In genomic region chr1:153945795-153946621, GRCh38 we compare ENCODE assay signal across 7 cellular contexts. TPM values are rescaled to one million over a fixed set of nuclear protein-coding genes. Genes with fewer than 3 reads are reported as not detected.
DNase-seq lines count a peak whose midpoint lies in the region; ATAC-seq and TF ChIP-seq lines count a peak whose summit lies in the region.

No MANE protein-coding gene starts in this region.

- peaks cover 0 to 69% of the 10 kb centered on the region in 2 donors for H3K36me3 ChIP-seq in left lung

- intact Hi-C loops in left lung (cut with DNase I): loop anchor here in 1 of 2 donors (10.0 kb wide), 1 partner anchor 121 kb away; no protein-coding TSS in a partner anchor

- H3K27ac ChIP-seq in left lung: peak overlapping the region; percentile 97 to 99

- DNase-seq in NCI-H1105 (lab: John Stamatoyannopoulos, UW): peak; percentile 47
- DNase-seq in choroid plexus epithelial cell (ENCODE audit: low read depth): peak; percentile 75
- peak; percentile 94 to 99 for DNase-seq in left lung
- peak; percentile 68 for DNase-seq in stimulated activated CD4-positive, alpha-beta T cell treated with anti-CD3 and anti-CD28 coated beads, Interleukin-4, amount 100 ng/mL, for 24 hours

- peaks cover 4 to 43% of the 10 kb centered on the region in 2 donors for H3K4me1 ChIP-seq in left lung

- H3K27me3 ChIP-seq in left lung: no peaks in the 10 kb centered on the region

- ATAC-seq in GM18502 (IDR thresholded peaks at IDR 0.05; ENCODE audit: poor library complexity, unreplicated experiment): peak; percentile 73
- ATAC-seq in HG02610 (IDR thresholded peaks at IDR 0.05; ENCODE audit: unreplicated experiment): peak; percentile 67
- ATAC-seq in activated CD4-positive, CD25-positive, alpha-beta regulatory T cell treated with anti-CD3 and anti-CD28 coated beads, Interleukin-2, amount 50 U/mL, for 24 hours: peak; percentile 60 to 62
- peak; percentile 89 for ATAC-seq in left lung

- TF ChIP-seq CTCF in choroid plexus epithelial cell (conservative IDR thresholded peaks at IDR 0.05; ENCODE audit: low read depth, low read length) (no peak), left lung (IDR thresholded peaks at IDR 0.05) (no peak)

- no peaks in the 10 kb centered on the region for H3K9me3 ChIP-seq in left lung

- H3K4me3 ChIP-seq in choroid plexus epithelial cell (ENCODE audit: low read depth, low read length) (peak overlapping the region; percentile 78), left lung (peak overlapping the region; percentile 85 to 96)

RNA-seq across cellular contexts. Expression of gene DENND4B, which starts 0.5 kb away (rescaled TPM):
- total RNA-seq in left lung: 100 to 1,000 TPM in 1 of 2 donors, 10 to 100 TPM in 1; 49.5 to 106 TPM

RNA-seq across cellular contexts. Expression of gene CRTC2, which starts 12.4 kb away (rescaled TPM):
- total RNA-seq in left lung: 10 to 100 TPM; 39.7 to 54.3 TPM

RNA-seq across cellular contexts. Expression of gene SLC39A1, which starts 17.3 kb away (rescaled TPM):
- 100 to 1,000 TPM; 111 to 185 TPM for total RNA-seq in left lung

RNA-seq across cellular contexts. Expression of gene CREB3L4, which starts 21.7 kb away (rescaled TPM):
- total RNA-seq in left lung: 1 to 10 TPM; 9.3 to 10.0 TPM

RNA-seq across cellular contexts. Expression of gene GATAD2B, which starts 23.2 kb away (rescaled TPM):
- 10 to 100 TPM; 36.8 to 41.5 TPM for total RNA-seq in left lung

Comparison
In these comparisons a context has a peak if more than half of its experiments do, and no peak if none do; other contexts are left out.
1. Peak in every context shown above with its lines: DNase-seq, ATAC-seq, H3K4me3 ChIP-seq and H3K27ac ChIP-seq.